In genomic region chr3:106001923-106002322, GRCh38 we compare ENCODE assay signal across 28 cellular contexts.
DNase-seq lines count a peak whose midpoint lies in the region; ATAC-seq, FAIRE-seq and TF ChIP-seq lines count a peak whose summit lies in the region.
"Had no signal": no experiment of that assay in that cellular context is flagged by ENCODE, and none has a peak within 500 bp of the region (broad histone marks: within the 10 kb centered on the region; RNA-seq: fewer than 3 reads in every experiment).

No MANE protein-coding gene starts in this region.

- H4K12ac ChIP-seq in trophoblast cell (ENCODE audit: low read depth, low read length): no peak overlapping the region

- H3K9me2 ChIP-seq in GM23338 (ENCODE audit: insufficient read depth): no peaks in the 10 kb centered on the region
- H3K9me2 ChIP-seq in OCI-LY1 (ENCODE audit: low read depth, low read length): no peaks in the 10 kb centered on the region

- H3K9me3 ChIP-seq in OCI-LY1 (ENCODE audit: low read length) (no peaks in the 10 kb centered on the region), K562 (replicated peaks; ENCODE audit: control insufficient read depth, insufficient read depth, low read depth, low read length) (no peaks in the 10 kb centered on the region), trophoblast cell (ENCODE audit: insufficient read depth, low read depth, low read length) (no peaks in the 10 kb centered on the region), aorta (ENCODE audit: control insufficient read depth, low read length) (no peaks in the 10 kb centered on the region)
- H3K9me3 ChIP-seq: BE2C, BLaER1 had no signal

- H3K14ac ChIP-seq in trophoblast cell (ENCODE audit: low read length): no peak overlapping the region

- 0 out of 3 replicates have a peak, but pooled peaks cover 4% of the 10 kb centered on the region for H3K9me3 Mint-ChIP-seq in GM23338

- H3K36me3 ChIP-seq in GM23338 (ENCODE audit: insufficient read depth): no peaks in the 10 kb centered on the region
- H3K36me3 ChIP-seq in OCI-LY1 (ENCODE audit: insufficient read depth, low read length): no peaks in the 10 kb centered on the region
- no peaks in the 10 kb centered on the region for H3K36me3 ChIP-seq in K562 (ENCODE audit: control insufficient read depth, insufficient read depth, low read length)
- no peaks in the 10 kb centered on the region for H3K36me3 ChIP-seq in trophoblast cell (ENCODE audit: control insufficient read depth in 1 of 2, insufficient read depth in 2 of 2, low read length in 2 of 2)
- H3K36me3 ChIP-seq in aorta (ENCODE audit: control insufficient read depth in 1 of 2, insufficient read depth in 2 of 2, low read length in 1 of 2): no peaks in the 10 kb centered on the region
- H3K36me3 ChIP-seq: BE2C, BLaER1 had no signal

- H3K9ac ChIP-seq in OCI-LY1 (ENCODE audit: low read length) (no peak overlapping the region), K562 (ENCODE audit: insufficient read depth in 1 of 2, low read depth in 2 of 2, low read length in 2 of 2) (no peak overlapping the region), trophoblast cell (ENCODE audit: low read length) (no peak overlapping the region)
- H3K9ac ChIP-seq: BLaER1 had no signal

- no peak overlapping the region for H3K4me3 Mint-ChIP-seq in GM23338
- H3K4me3 Mint-ChIP-seq: CD14-positive monocyte; CD4-positive, alpha-beta memory T cell; CD4-positive, CD25-positive, alpha-beta regulatory T cell; CD8-positive, alpha-beta memory T cell had no signal

- no peak overlapping the region for H3K4ac ChIP-seq in trophoblast cell (ENCODE audit: low read depth, low read length)

- H3K23ac ChIP-seq in trophoblast cell (ENCODE audit: low read length): no peak overlapping the region

- no peak for FAIRE-seq in K562 (lab: Jason Lieb, UNC)
- FAIRE-seq: A204.1, GM12878, GM19239 had no signal

- H4K8ac ChIP-seq in trophoblast cell (ENCODE audit: low read depth, low read length): peak overlapping the region; percentile 38

- no peak overlapping the region for H2BK5ac ChIP-seq in trophoblast cell (ENCODE audit: low read depth, low read length, poor library complexity)

- H2AK5ac ChIP-seq in trophoblast cell (ENCODE audit: low read length): no peak overlapping the region

- no peak for DNase-seq in GM23338 (ENCODE audit: low spot score)
- no peak for DNase-seq in K562 (ENCODE audit: extremely low read depth in 1 of 4, low spot score in 3 of 4)
- DNase-seq in trophoblast cell: no peak
- no peak for DNase-seq in putamen (ENCODE audit: low spot score)
- no peak for DNase-seq in aorta
- DNase-seq in left cardiac atrium: no peak
- DNase-seq: 8988T; ACHN; BE2C; C1 segment of cervical spinal cord; CD4-positive, alpha-beta memory T cell; CD4-positive, CD25-positive, alpha-beta regulatory T cell; CD8-positive, alpha-beta memory T cell; COR-L47; DMS 273 treated with DMSO at 0.1 percent for 48 hours; DMS153; DMS53; DMS79; DND-41; EL; GDM1 had no signal

- no peak overlapping the region for H3K4me2 ChIP-seq in GM23338
- H3K4me2 ChIP-seq in OCI-LY1 (ENCODE audit: low read length): no peak overlapping the region
- no peak overlapping the region for H3K4me2 ChIP-seq in K562 (ENCODE audit: insufficient read depth, low read length)
- H3K4me2 ChIP-seq in trophoblast cell (ENCODE audit: low read length): no peak overlapping the region
- H3K4me2 ChIP-seq: BLaER1 had no signal

- H3K4me1 ChIP-seq in GM23338 (ENCODE audit: insufficient read depth): no peaks in the 10 kb centered on the region
- no peaks in the 10 kb centered on the region for H3K4me1 ChIP-seq in OCI-LY1 (ENCODE audit: insufficient read depth, low read length, severe bottlenecking)
- peaks cover 0 to 13% of the 10 kb centered on the region in 2 experiments; a peak in 3 of 5 replicates for H3K4me1 ChIP-seq in K562 (replicated peaks in 1 of 2; ENCODE audit: control insufficient read depth in 2 of 2, insufficient read depth in 2 of 2, low read length in 2 of 2)
- H3K4me1 ChIP-seq in trophoblast cell (ENCODE audit: control insufficient read depth in 1 of 2, insufficient read depth in 2 of 2, low read length in 2 of 2): peaks cover 9 to 11% of the 10 kb centered on the region in 2 experiments
- H3K4me1 ChIP-seq in aorta (ENCODE audit: control insufficient read depth in 1 of 2, insufficient read depth in 2 of 2, low read length in 2 of 2): peaks cover 0 to 1% of the 10 kb centered on the region in 2 donors
- H3K4me1 ChIP-seq: BLaER1 had no signal

- no peaks in the 10 kb centered on the region for H3K4me1 Mint-ChIP-seq in GM23338

- H3K79me2 ChIP-seq in GM23338 (replicated peaks; ENCODE audit: insufficient read depth) (no peaks in the 10 kb centered on the region), OCI-LY1 (ENCODE audit: insufficient read depth, low read length) (no peaks in the 10 kb centered on the region), K562 (ENCODE audit: control insufficient read depth, insufficient read depth, low read length) (no peaks in the 10 kb centered on the region), trophoblast cell (ENCODE audit: control insufficient read depth, insufficient read depth, low read length, poor library complexity) (peaks cover 5% of the 10 kb centered on the region)

- no peaks in the 10 kb centered on the region for H3K27me3 Mint-ChIP-seq in GM23338 (ENCODE audit: insufficient read depth, low read depth, poor library complexity)
- H3K27me3 Mint-ChIP-seq: CD4-positive, alpha-beta memory T cell; CD4-positive, CD25-positive, alpha-beta regulatory T cell; CD8-positive, alpha-beta memory T cell had no signal

- no peak overlapping the region for H4K91ac ChIP-seq in trophoblast cell (ENCODE audit: low read depth, low read length)

- no peak overlapping the region for H3K27ac Mint-ChIP-seq in GM23338
- H3K27ac Mint-ChIP-seq: CD14-positive monocyte; CD4-positive, alpha-beta memory T cell; CD4-positive, CD25-positive, alpha-beta regulatory T cell; CD8-positive, alpha-beta memory T cell had no signal

- H3K18ac ChIP-seq in trophoblast cell (ENCODE audit: low read length): no peak overlapping the region

- peak overlapping the region; percentile 34; the same call in 1 of the 2 replicates for H2AFZ ChIP-seq in GM23338
- peak overlapping the region; percentile 54; the same call in 1 of the 2 replicates for H2AFZ ChIP-seq in OCI-LY1 (ENCODE audit: low read length)
- H2AFZ ChIP-seq in K562 (ENCODE audit: low read depth, low read length): peak overlapping the region; percentile 25; the same call in 1 of the 2 replicates
- H2AFZ ChIP-seq in trophoblast cell (ENCODE audit: insufficient read depth, low read length, poor library complexity): no peak overlapping the region

- no peaks in the 10 kb centered on the region for H3K9me1 ChIP-seq in K562 (ENCODE audit: control insufficient read depth, insufficient read depth, low read length)

- intact Hi-C loops in K562 (cut with micrococcal nuclease) (loop anchor here (10.0 kb wide), 1 partner anchor 123 kb away; no protein-coding TSS in a partner anchor), aorta (cut with DNase I) (no loop called here), left cardiac atrium (cut with DNase I) (no loop called here)

- no peak overlapping the region for H2BK12ac ChIP-seq in trophoblast cell (ENCODE audit: low read length)

- POLR2A ChIA-PET in K562 (lab: Yijun Ruan, JAX): no interaction called here

- H3K36me3 Mint-ChIP-seq in GM23338 (ENCODE audit: low read depth): peaks cover 2% of the 10 kb centered on the region; the same call in 1 of the 3 replicates
- H3K36me3 Mint-ChIP-seq: CD14-positive monocyte; CD4-positive, CD25-positive, alpha-beta regulatory T cell had no signal

- H3K4me3 ChIP-seq in GM23338 (no peak overlapping the region), OCI-LY1 (ENCODE audit: low read depth, low read length, poor library complexity, severe bottlenecking) (no peak overlapping the region), K562 (no peak overlapping the region), trophoblast cell (ENCODE audit: low read depth, low read length) (no peak overlapping the region), aorta (ENCODE audit: low read length in 2 of 2) (no peak overlapping the region)
- H3K4me3 ChIP-seq: BLaER1, GM12878 had no signal

- BruUV-seq in K562 (replicated peaks; lab: Mats Ljungman, UMichigan): no TSS peak

- WGBS in K562 (ENCODE audit: insufficient coverage, low coverage, missing lambda C conversion rate): 67% methylated on average over 4 of the region's 4 CpGs
- no CpG with 5 or more reads among the region's 4 CpGs for WGBS in trophoblast cell (ENCODE audit: extremely low coverage, insufficient coverage, insufficient read length)
- WGBS in aorta, 2 donors: 96 to 99% methylated on average over 4 of the region's 4 CpGs

- TF ChIP-seq CTCF in GM23338 (conservative IDR thresholded peaks at IDR 0.05; ENCODE audit: low read depth in 2 of 2) (no peak), OCI-LY1 (IDR thresholded peaks at IDR 0.05; ENCODE audit: low read length) (no peak), K562 (IDR thresholded peaks at IDR 0.05 in 2 of 3, conservative IDR thresholded peaks at IDR 0.05 in 1 of 3; ENCODE audit: insufficient read depth in 2 of 3, low read depth in 1 of 3, low read length in 3 of 3) (no peak)

- in situ Hi-C loops in K562 (cut with MboI): no loop called here

- TF ChIP-seq EP300 in K562 (IDR thresholded peaks at IDR 0.05; ENCODE audit: low read length): no peak

- H3K27me3 ChIP-seq in GM23338 (ENCODE audit: insufficient read depth) (no peaks in the 10 kb centered on the region), OCI-LY1 (ENCODE audit: insufficient read depth, low read length) (no peaks in the 10 kb centered on the region), K562 (ENCODE audit: control insufficient read depth in 2 of 2, insufficient read depth in 2 of 2, low read length in 2 of 2) (no peaks in the 10 kb centered on the region), trophoblast cell (ENCODE audit: insufficient read depth, low read length) (no peaks in the 10 kb centered on the region), aorta (ENCODE audit: control insufficient read depth in 1 of 2, insufficient read depth in 2 of 2, low read length in 1 of 2) (no peaks in the 10 kb centered on the region)
- H3K27me3 ChIP-seq: BE2C, BLaER1 had no signal

- no peaks in the 10 kb centered on the region for H4K20me1 ChIP-seq in GM23338 (replicated peaks; ENCODE audit: insufficient read depth)
- H4K20me1 ChIP-seq in OCI-LY1 (ENCODE audit: insufficient read depth, low read length): no peaks in the 10 kb centered on the region
- no peaks in the 10 kb centered on the region for H4K20me1 ChIP-seq in K562 (replicated peaks; ENCODE audit: control insufficient read depth, insufficient read depth, low read length)
- H4K20me1 ChIP-seq: BLaER1 had no signal

- ATAC-seq in GM23338: no peak
- ATAC-seq in K562: no peak
- ATAC-seq in HG02981 (IDR thresholded peaks at IDR 0.05; ENCODE audit: unreplicated experiment): no peak
- no peak for ATAC-seq in aorta (ENCODE audit: low FRiP score)
- ATAC-seq in left cardiac atrium: no peak
- ATAC-seq: GM12878 had no signal

- H3K27ac ChIP-seq in GM23338 (ENCODE audit: low read depth) (no peak overlapping the region), OCI-LY1 (ENCODE audit: low read depth, low read length, poor library complexity, severe bottlenecking) (no peak overlapping the region), K562 (ENCODE audit: extremely low read depth, low read depth, low read length) (no peak overlapping the region), trophoblast cell (ENCODE audit: low read depth, low read length) (no peak overlapping the region), aorta (ENCODE audit: low read depth in 1 of 2, low read length in 2 of 2) (no peak overlapping the region)
- H3K27ac ChIP-seq: BLaER1 had no signal

- H3F3A ChIP-seq in GM23338 (replicated peaks; ENCODE audit: low read depth) (no peaks in the 10 kb centered on the region), OCI-LY1 (ENCODE audit: insufficient read depth, low read length) (no peaks in the 10 kb centered on the region)

- no peak for TF ChIP-seq RAD21 in K562 (CRISPR knock-in tag; conservative IDR thresholded peaks at IDR 0.05 in 1 of 2, IDR thresholded peaks at IDR 0.05 in 1 of 2)

- peaks cover 14% of the 10 kb centered on the region for H3K79me1 ChIP-seq in trophoblast cell (ENCODE audit: low read length)

- CTCF ChIA-PET in K562 (lab: Yijun Ruan, JAX; ENCODE audit: low intra/inter-chr PET ratio): no interaction called here

- H2BK120ac ChIP-seq in trophoblast cell (ENCODE audit: insufficient read depth, low read length, poor library complexity): no peak overlapping the region

- TF ChIP-seq POLR2A in K562 (conservative IDR thresholded peaks at IDR 0.05): no peak
